In the genomic region with DNA sequence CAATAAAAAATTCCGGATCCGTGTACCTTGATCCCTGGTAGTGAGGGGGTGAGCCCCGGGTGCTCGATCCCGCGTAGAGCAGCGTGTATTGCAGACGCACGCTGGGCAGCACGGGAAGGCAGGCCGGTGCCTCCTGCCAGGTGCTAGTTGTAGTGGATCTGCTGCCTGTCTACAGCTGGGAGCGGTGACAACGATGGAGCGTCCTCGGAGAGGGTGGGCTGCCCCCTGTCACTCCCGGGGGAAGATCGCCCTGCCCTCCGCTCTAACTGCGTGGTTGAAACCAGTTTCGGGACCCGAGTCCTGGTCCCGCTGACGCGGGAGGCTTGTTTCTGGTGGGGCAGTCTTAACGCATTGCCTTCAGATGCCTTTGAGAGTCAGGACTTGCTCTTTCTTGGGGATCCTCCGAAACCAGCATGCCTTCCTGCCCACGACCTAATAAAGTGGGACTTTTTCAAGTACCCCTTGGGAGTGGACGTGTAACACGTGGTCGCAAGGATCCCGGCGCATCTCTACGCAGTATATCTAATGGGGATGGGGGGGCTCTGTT, we compare ENCODE assay signal across 1 cellular context.
A peak's percentile ranks its signal among the peaks of the same experiment; 100 is the strongest.
TF ChIP-seq lines count a peak whose summit lies in the region.

No MANE protein-coding gene starts in this region.

TF ChIP-seq in neural cell, 6 proteins besides CTCF, POLR2A, EP300 and RAD21 (continued from another document):
- TF ChIP-seq, protein P1, sequence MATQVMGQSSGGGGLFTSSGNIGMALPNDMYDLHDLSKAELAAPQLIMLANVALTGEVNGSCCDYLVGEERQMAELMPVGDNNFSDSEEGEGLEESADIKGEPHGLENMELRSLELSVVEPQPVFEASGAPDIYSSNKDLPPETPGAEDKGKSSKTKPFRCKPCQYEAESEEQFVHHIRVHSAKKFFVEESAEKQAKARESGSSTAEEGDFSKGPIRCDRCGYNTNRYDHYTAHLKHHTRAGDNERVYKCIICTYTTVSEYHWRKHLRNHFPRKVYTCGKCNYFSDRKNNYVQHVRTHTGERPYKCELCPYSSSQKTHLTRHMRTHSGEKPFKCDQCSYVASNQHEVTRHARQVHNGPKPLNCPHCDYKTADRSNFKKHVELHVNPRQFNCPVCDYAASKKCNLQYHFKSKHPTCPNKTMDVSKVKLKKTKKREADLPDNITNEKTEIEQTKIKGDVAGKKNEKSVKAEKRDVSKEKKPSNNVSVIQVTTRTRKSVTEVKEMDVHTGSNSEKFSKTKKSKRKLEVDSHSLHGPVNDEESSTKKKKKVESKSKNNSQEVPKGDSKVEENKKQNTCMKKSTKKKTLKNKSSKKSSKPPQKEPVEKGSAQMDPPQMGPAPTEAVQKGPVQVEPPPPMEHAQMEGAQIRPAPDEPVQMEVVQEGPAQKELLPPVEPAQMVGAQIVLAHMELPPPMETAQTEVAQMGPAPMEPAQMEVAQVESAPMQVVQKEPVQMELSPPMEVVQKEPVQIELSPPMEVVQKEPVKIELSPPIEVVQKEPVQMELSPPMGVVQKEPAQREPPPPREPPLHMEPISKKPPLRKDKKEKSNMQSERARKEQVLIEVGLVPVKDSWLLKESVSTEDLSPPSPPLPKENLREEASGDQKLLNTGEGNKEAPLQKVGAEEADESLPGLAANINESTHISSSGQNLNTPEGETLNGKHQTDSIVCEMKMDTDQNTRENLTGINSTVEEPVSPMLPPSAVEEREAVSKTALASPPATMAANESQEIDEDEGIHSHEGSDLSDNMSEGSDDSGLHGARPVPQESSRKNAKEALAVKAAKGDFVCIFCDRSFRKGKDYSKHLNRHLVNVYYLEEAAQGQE (IDR thresholded peaks at IDR 0.05; ENCODE audit: borderline replicate concordance) = no peak
- TF ChIP-seq MXI1 (conservative IDR thresholded peaks at IDR 0.05; ENCODE audit: poor library complexity, severe bottlenecking) (no peak), TAF1 (IDR thresholded peaks at IDR 0.05; ENCODE audit: low read depth) (no peak), EZH2 (IDR thresholded peaks at IDR 0.05; ENCODE audit: borderline replicate concordance, insufficient read depth, low read length, poor library complexity, severe bottlenecking) (peak; percentile 13), SMC3 (conservative IDR thresholded peaks at IDR 0.05; ENCODE audit: poor library complexity) (no peak)
